Comparison of ENCODE assay signal across 26 cellular contexts in genomic region chr6:129785081-129785755, GRCh38.
DNase-seq lines count a peak whose midpoint lies in the region; ATAC-seq, FAIRE-seq and TF ChIP-seq lines count a peak whose summit lies in the region.
"Had no signal": no experiment of that assay in that cellular context is flagged by ENCODE, and none has a peak within 500 bp of the region (broad histone marks: within the 10 kb centered on the region; RNA-seq: fewer than 3 reads in every experiment).

No MANE protein-coding gene starts in this region.

- no peaks in the 10 kb centered on the region for H3K4me1 ChIP-seq in Loucy (ENCODE audit: insufficient read depth, low read length, poor library complexity, severe bottlenecking)
- H3K4me1 ChIP-seq: esophagus squamous epithelium, tibial nerve had no signal

- no peak overlapping the region for H3K9ac ChIP-seq in Loucy (ENCODE audit: low read depth, low read length, poor library complexity, severe bottlenecking)

- ATAC-seq in HG03565 (IDR thresholded peaks at IDR 0.05; ENCODE audit: unreplicated experiment), result no peak
- ATAC-seq in HG03432 (IDR thresholded peaks at IDR 0.05; ENCODE audit: unreplicated experiment), result no peak
- ATAC-seq: CD8-positive, alpha-beta T cell; HepG2; left ventricle myocardium superior; mucosa of descending colon; stimulated activated naive CD8-positive, alpha-beta T cell treated with anti-CD3 and anti-CD28 coated beads, Interleukin-15, Interleukin-2, amounts not matched to agents 100 U/mL and 50 U/mL, for 24 hours had no signal

- H3K9me2 ChIP-seq in Loucy (replicated peaks; ENCODE audit: low read depth, low read length), result no peaks in the 10 kb centered on the region

- no peak for FAIRE-seq in bronchial epithelial cell (lab: Jason Lieb, UNC)
- FAIRE-seq: HepG2 had no signal

- H3K27me3 ChIP-seq in Loucy (ENCODE audit: insufficient read depth, low read length, poor library complexity, severe bottlenecking) (no peaks in the 10 kb centered on the region), bronchial epithelial cell (ENCODE audit: control insufficient read depth, insufficient read depth, low read length) (no peaks in the 10 kb centered on the region)
- H3K27me3 ChIP-seq: tibial nerve had no signal

- H3K4me2 ChIP-seq in Loucy (ENCODE audit: low read depth, low read length, poor library complexity, severe bottlenecking), result no peak overlapping the region
- H3K4me2 ChIP-seq: smooth muscle cell had no signal

- TF ChIP-seq CTCF in Loucy (conservative IDR thresholded peaks at IDR 0.05; ENCODE audit: low read length), result no peak
- TF ChIP-seq CTCF in bronchial epithelial cell (IDR thresholded peaks at IDR 0.05; ENCODE audit: insufficient read depth, low read length, severe bottlenecking), result no peak

- DNase-seq in EL (peak; percentile 33), bronchial epithelial cell (ENCODE audit: low read depth) (peak; percentile 23), kidney tubule cell (ENCODE audit: low spot score) (peak; percentile 9), NCI-H1417 treated with DMSO at 0.1 percent for 48 hours (lab: John Stamatoyannopoulos, UW) (no peak), KG1 (lab: John Stamatoyannopoulos, UW) (no peak)
- DNase-seq: activated CD4-positive, alpha-beta T cell treated with anti-CD3 and anti-CD28 coated beads, Interleukin-2, amount 50 U/mL, for 48 hours; activated gamma-delta T cell; amniotic stem cell; CD8-positive, alpha-beta T cell; DMS53; esophagus squamous epithelium; H7; left ventricle myocardium superior; MM.1S; mucosa of descending colon; NCI-H1694 treated with DMSO at 0.1 percent for 48 hours; NCI-H774; stimulated activated CD4-positive, alpha-beta T cell treated with anti-CD3 and anti-CD28 coated beads, Interleukin-4, amount 100 ng/mL, for 1 hour; stimulated activated naive CD8-positive, alpha-beta T cell treated with anti-CD3 and anti-CD28 coated beads, Interleukin-15, Interleukin-2, amounts not matched to agents 100 U/mL and 50 U/mL, for 24 hours; T-helper 2 cell had no signal

- H3F3A ChIP-seq in Loucy (ENCODE audit: low read depth), result no peaks in the 10 kb centered on the region

- no peaks in the 10 kb centered on the region for H3K79me2 ChIP-seq in Loucy (ENCODE audit: insufficient read depth, low read length)

- H3K4me3 ChIP-seq in Loucy (ENCODE audit: low read length, poor library complexity, severe bottlenecking) (no peak overlapping the region), bronchial epithelial cell (ENCODE audit: low read depth, low read length) (no peak overlapping the region)
- H3K4me3 ChIP-seq: esophagus squamous epithelium, mucosa of descending colon, smooth muscle cell, tibial nerve had no signal

- no peaks in the 10 kb centered on the region for H4K20me1 ChIP-seq in Loucy (ENCODE audit: insufficient read depth, low read length, poor library complexity, severe bottlenecking)

- no peaks in the 10 kb centered on the region for H3K36me3 ChIP-seq in Loucy (ENCODE audit: insufficient read depth, low read length)
- H3K36me3 ChIP-seq in bronchial epithelial cell (ENCODE audit: control insufficient read depth, insufficient read depth, low read length), result no peaks in the 10 kb centered on the region
- H3K36me3 ChIP-seq: esophagus squamous epithelium, tibial nerve had no signal

- no peaks in the 10 kb centered on the region for H3K9me3 ChIP-seq in Loucy (ENCODE audit: insufficient read depth, low read depth, low read length)
- H3K9me3 ChIP-seq: esophagus squamous epithelium, mucosa of descending colon, tibial nerve had no signal

- H2AFZ ChIP-seq in Loucy (ENCODE audit: low read length), result 0 out of 2 replicates have a peak overlapping the region, but pooled peaks have one; percentile 33

Comparison
In these comparisons a context has a peak if more than half of its experiments do, and no peak if none do; other contexts are left out.
1. DNase-seq: peak in EL (single experiment), bronchial epithelial cell (single experiment) and kidney tubule cell (single experiment); none in NCI-H1417 treated with DMSO at 0.1 percent for 48 hours (single experiment) and KG1 (single experiment).